In the genomic region with DNA sequence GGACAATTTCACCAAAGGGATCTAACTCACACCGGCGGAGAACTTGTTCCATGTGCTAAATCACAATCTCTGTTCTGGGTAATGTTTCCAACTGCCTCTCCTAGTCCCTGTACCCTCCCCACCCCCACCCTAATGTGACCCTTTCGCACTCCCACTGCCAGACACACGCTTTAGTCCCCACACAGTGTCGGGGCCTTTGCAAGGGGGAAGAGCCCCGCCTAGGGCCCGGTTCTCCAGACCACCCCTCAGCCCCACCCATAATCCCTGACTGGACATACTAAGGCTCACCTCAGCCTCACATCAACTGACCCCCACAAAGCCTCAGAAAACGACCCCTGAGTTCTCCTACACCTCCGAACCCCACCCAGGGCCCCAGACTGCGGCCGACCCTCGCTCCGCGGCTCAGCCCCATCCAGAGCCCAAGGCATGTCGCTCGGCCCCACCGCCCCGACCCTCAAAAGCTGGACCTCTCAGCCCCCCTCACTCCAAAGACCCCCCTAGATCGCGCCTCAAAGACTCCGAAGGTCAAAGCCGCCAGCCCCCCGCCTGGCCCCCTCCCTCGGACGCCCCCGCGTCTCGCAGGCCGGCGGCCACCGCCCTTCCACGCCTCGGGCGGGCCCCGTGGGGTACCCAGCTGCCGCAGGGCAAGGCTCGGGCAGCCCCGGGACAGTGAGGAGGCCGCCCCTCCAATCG, we compare ENCODE assay signal across 8 cellular contexts.
DNase-seq lines count a peak whose midpoint lies in the region; ATAC-seq and TF ChIP-seq lines count a peak whose summit lies in the region.

No MANE protein-coding gene starts in this region.

- H3K36me3 Mint-ChIP-seq in activated CD8-positive, alpha-beta memory T cell treated with anti-CD3 and anti-CD28 coated beads, Interleukin-2, amount 10 ng/mL, durations not matched to agents 7 days and 5 days, result peaks cover 6% of the 10 kb centered on the region
- H3K36me3 Mint-ChIP-seq in neural progenitor cell, result peaks cover 6% of the 10 kb centered on the region

- ATAC-seq in GM19372 (IDR thresholded peaks at IDR 0.05; ENCODE audit: low read depth, unreplicated experiment), result peak; percentile 30
- peak; percentile 41 for ATAC-seq in activated CD8-positive, alpha-beta memory T cell treated with anti-CD3 and anti-CD28 coated beads, Interleukin-2, amount 10 ng/mL, durations not matched to agents 7 days and 5 days

- peak overlapping the region; percentile 99 for H3K9ac ChIP-seq in HUES6 (ENCODE audit: low read length)
- peak overlapping the region; percentile 60 for H3K9ac ChIP-seq in neural progenitor cell

- CTCF ChIA-PET in activated CD8-positive, alpha-beta memory T cell treated with anti-CD3 and anti-CD28 coated beads, Interleukin-2, amount 10 ng/mL, durations not matched to agents 7 days and 5 days (lab: Charles Lee), result interaction anchor here (1.2 to 2.7 kb wide), 5 partner anchors 25 to 348 kb away, joined by 3 to 11 read pairs (median 6); no protein-coding TSS in a partner anchor

- peaks cover 20% of the 10 kb centered on the region for H4K20me1 ChIP-seq in neural progenitor cell (ENCODE audit: low read depth)

- H3K27ac ChIP-seq in HUES6 (ENCODE audit: low read depth, low read length) (peak overlapping the region; percentile 98; the same call in 1 of the 2 replicates), neural progenitor cell (peak overlapping the region; percentile 39)

- peak; percentile 16 for DNase-seq in COLO668 (lab: John Stamatoyannopoulos, UW; ENCODE audit: unreplicated experiment)
- DNase-seq in activated CD8-positive, alpha-beta memory T cell treated with anti-CD3 and anti-CD28 coated beads, Interleukin-2, amount 10 ng/mL, durations not matched to agents 7 days and 5 days, result no peak
- DNase-seq in fibroblast of the aortic adventitia (ENCODE audit: low read depth), result no peak
- peak; percentile 58 for DNase-seq in neural progenitor cell (ENCODE audit: low spot score)
- no peak for DNase-seq in pons (ENCODE audit: low spot score)
- DNase-seq in mesenteric fat pad (ENCODE audit: low spot score), result no peak

- peaks cover 40% of the 10 kb centered on the region for H3F3A ChIP-seq in neural progenitor cell (ENCODE audit: low read depth)

- H3K4me3 Mint-ChIP-seq in activated CD8-positive, alpha-beta memory T cell treated with anti-CD3 and anti-CD28 coated beads, Interleukin-2, amount 10 ng/mL, durations not matched to agents 7 days and 5 days, result peak overlapping the region; percentile 93
- H3K4me3 Mint-ChIP-seq in neural progenitor cell, result peak overlapping the region; percentile 98

- no peaks in the 10 kb centered on the region for H3K27me3 Mint-ChIP-seq in activated CD8-positive, alpha-beta memory T cell treated with anti-CD3 and anti-CD28 coated beads, Interleukin-2, amount 10 ng/mL, durations not matched to agents 7 days and 5 days
- peaks cover 4% of the 10 kb centered on the region for H3K27me3 Mint-ChIP-seq in neural progenitor cell (ENCODE audit: insufficient read depth, low read depth)

- H3K4me1 Mint-ChIP-seq in activated CD8-positive, alpha-beta memory T cell treated with anti-CD3 and anti-CD28 coated beads, Interleukin-2, amount 10 ng/mL, durations not matched to agents 7 days and 5 days, result peaks cover 31% of the 10 kb centered on the region
- peaks cover 29% of the 10 kb centered on the region for H3K4me1 Mint-ChIP-seq in neural progenitor cell

- TF ChIP-seq CTCF in fibroblast of the aortic adventitia (IDR thresholded peaks at IDR 0.05; ENCODE audit: insufficient read depth, low read length) (no peak), neural progenitor cell (IDR thresholded peaks at IDR 0.05) (no peak)

- peaks cover 19% of the 10 kb centered on the region for H3K4me1 ChIP-seq in HUES6 (ENCODE audit: control insufficient read depth, insufficient read depth, low read length)
- H3K4me1 ChIP-seq in neural progenitor cell, result peaks cover 9% of the 10 kb centered on the region

- H3K9me3 Mint-ChIP-seq in activated CD8-positive, alpha-beta memory T cell treated with anti-CD3 and anti-CD28 coated beads, Interleukin-2, amount 10 ng/mL, durations not matched to agents 7 days and 5 days (ENCODE audit: low read depth), result no peaks in the 10 kb centered on the region
- H3K9me3 Mint-ChIP-seq in neural progenitor cell, result no peaks in the 10 kb centered on the region

- H2AFZ ChIP-seq in neural progenitor cell (replicated peaks), result no peak overlapping the region

- peak overlapping the region; percentile 99 for H3K4me2 ChIP-seq in neural progenitor cell

- H3K27ac Mint-ChIP-seq in activated CD8-positive, alpha-beta memory T cell treated with anti-CD3 and anti-CD28 coated beads, Interleukin-2, amount 10 ng/mL, durations not matched to agents 7 days and 5 days, result peak overlapping the region; percentile 89
- peak overlapping the region; percentile 92 for H3K27ac Mint-ChIP-seq in neural progenitor cell

- peaks cover 58% of the 10 kb centered on the region for H3K79me2 ChIP-seq in neural progenitor cell (ENCODE audit: low read depth)

- H3K27me3 ChIP-seq in HUES6 (ENCODE audit: control insufficient read depth, insufficient read depth, low read length), result no peaks in the 10 kb centered on the region
- H3K27me3 ChIP-seq in neural progenitor cell, result no peaks in the 10 kb centered on the region

- H3K4me3 ChIP-seq in HUES6 (ENCODE audit: low read depth, low read length), result peak overlapping the region; percentile 85
- peak overlapping the region; percentile 87 for H3K4me3 ChIP-seq in fibroblast of the aortic adventitia (ENCODE audit: low read depth, low read length)
- H3K4me3 ChIP-seq in neural progenitor cell, result peak overlapping the region; percentile 80

- H3K36me3 ChIP-seq in HUES6 (ENCODE audit: control insufficient read depth, insufficient read depth, low read length) (peaks cover 4% of the 10 kb centered on the region; the same call in 1 of the 2 replicates), neural progenitor cell (no peaks in the 10 kb centered on the region)

- H3K9me3 ChIP-seq in HUES6 (ENCODE audit: control insufficient read depth, insufficient read depth, low read depth, low read length) (no peaks in the 10 kb centered on the region), neural progenitor cell (ENCODE audit: low read depth) (no peaks in the 10 kb centered on the region)

Comparison
In these comparisons a context has a peak if more than half of its experiments do, and no peak if none do; other contexts are left out.
1. DNase-seq: peak in COLO668 (single experiment) and neural progenitor cell (single experiment); none in activated CD8-positive, alpha-beta memory T cell treated with anti-CD3 and anti-CD28 coated beads, Interleukin-2, amount 10 ng/mL, durations not matched to agents 7 days and 5 days (single experiment), fibroblast of the aortic adventitia (single experiment), pons (single experiment) and mesenteric fat pad (single experiment).
2. Peak in every context shown above with its lines, with median percentiles within 50 percentile points of each other: H3K4me3 ChIP-seq.